ENCODE assay signal across 8 cellular contexts in genomic region chr18:62717059-62717849, GRCh38. TPM values are rescaled to one million over a fixed set of nuclear protein-coding genes. Genes with fewer than 3 reads are reported as not detected.
A peak's percentile ranks its signal among the peaks of the same experiment; 100 is the strongest.
DNase-seq lines count a peak whose midpoint lies in the region; ATAC-seq and TF ChIP-seq lines count a peak whose summit lies in the region.

No MANE protein-coding gene starts in this region.

- H3K9me3 ChIP-seq in neutrophil = no peaks in the 10 kb centered on the region

- TF ChIP-seq CTCF in fibroblast of villous mesenchyme (IDR thresholded peaks at IDR 0.05; ENCODE audit: insufficient read depth, low read depth, low read length) (no peak), neutrophil (IDR thresholded peaks at IDR 0.05) (no peak)

- H3K4me3 ChIP-seq in fibroblast of villous mesenchyme (ENCODE audit: low read depth, low read length) = peak overlapping the region; percentile 79
- H3K4me3 ChIP-seq in neutrophil (ENCODE audit: low read depth in 1 of 2, low read length in 1 of 2) = peak overlapping the region; percentile 81 to 90

- H3K27ac ChIP-seq in neutrophil = peak overlapping the region; percentile 95

- no peaks in the 10 kb centered on the region for H3K27me3 ChIP-seq in neutrophil

- ATAC-seq in HG03139 (IDR thresholded peaks at IDR 0.05; ENCODE audit: unreplicated experiment) = no peak
- no peak for ATAC-seq in HG03196 (IDR thresholded peaks at IDR 0.05; ENCODE audit: unreplicated experiment)

- peaks cover 22 to 25% of the 10 kb centered on the region in 2 experiments for H3K4me1 ChIP-seq in neutrophil (ENCODE audit: control insufficient read depth in 1 of 2, insufficient read depth in 1 of 2, low read depth in 1 of 2, low read length in 1 of 2)

- no peaks in the 10 kb centered on the region for H3K36me3 ChIP-seq in neutrophil

- DNase-seq in C1 segment of cervical spinal cord (lab: John Stamatoyannopoulos, UW) (peak in 13 of 14 donors; percentile 1 to 61 (median 40)), HS-5 (ENCODE audit: low read depth) (peak; percentile 59), RKO (ENCODE audit: low spot score) (peak; percentile 64), fibroblast of villous mesenchyme (ENCODE audit: low read depth) (peak; percentile 77)
- DNase-seq in activated effector memory CD4-positive, alpha-beta T cell treated with Interleukin-2 at 50 U/mL for 16 hours = peak; percentile 35

RNA-seq across cellular contexts. Expression of gene PHLPP1, which starts 1.9 kb away (rescaled TPM):
- 4.7 and 6.8 TPM in 2 replicates for total RNA-seq in fibroblast of villous mesenchyme
